Comparison of ENCODE assay signal across 33 cellular contexts in the genomic region with DNA sequence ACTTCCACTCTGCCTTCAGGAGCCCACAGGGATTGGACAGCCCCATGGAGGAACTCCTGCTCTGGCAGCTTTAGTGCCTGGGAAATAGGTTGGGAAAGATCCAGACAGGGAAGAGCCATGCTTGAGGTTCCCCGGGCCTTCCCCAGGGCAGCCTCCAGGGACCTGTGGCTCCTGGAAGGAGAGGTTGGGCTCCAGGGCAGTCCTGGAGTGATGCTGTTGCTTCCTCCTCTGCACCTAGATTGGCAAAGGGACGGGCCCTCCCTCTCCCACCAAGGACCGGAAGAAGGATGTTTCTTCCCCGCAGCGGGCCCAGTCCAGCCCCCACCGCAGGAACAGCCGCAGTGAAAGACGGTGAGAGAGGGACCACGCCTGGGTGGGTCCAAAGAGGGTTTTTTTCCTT. TPM values are rescaled to one million over a fixed set of nuclear protein-coding genes. Genes with fewer than 3 reads are reported as not detected.
DNase-seq lines count a peak whose midpoint lies in the region; ATAC-seq and TF ChIP-seq lines count a peak whose summit lies in the region.
"Had no signal": no experiment of that assay in that cellular context is flagged by ENCODE, and none has a peak within 500 bp of the region (broad histone marks: within the 10 kb centered on the region; RNA-seq: fewer than 3 reads in every experiment).

No MANE protein-coding gene starts in this region.

- TF ChIP-seq EP300 in transverse colon (IDR thresholded peaks at IDR 0.05; ENCODE audit: low read depth) = no peak

- H3K4me1 ChIP-seq in H9 (ENCODE audit: insufficient read depth, low read length) = no peaks in the 10 kb centered on the region
- peaks cover under 1% of the 10 kb centered on the region for H3K4me1 ChIP-seq in endodermal cell (ENCODE audit: control insufficient read depth, insufficient read depth, low read length)
- H3K4me1 ChIP-seq in transverse colon = peaks cover 0 to 15% (median 4%) of the 10 kb centered on the region in 4 donors

- in situ Hi-C loops in transverse colon (cut with MboI; ENCODE audit: low pct_ligation_motif_present in 1 of 4, low pct_unique_long_range_greater_than_20kb in 1 of 4, low sequenced_read_pairs in 3 of 4) = no loop called here

- H3K27ac Mint-ChIP-seq in activated CD4-positive, alpha-beta T cell treated with anti-CD3 and anti-CD28 coated beads, Interleukin-2, amount 10 ng/mL, durations not matched to agents 7 days and 5 days = peak overlapping the region; percentile 13
- no peak overlapping the region for H3K27ac Mint-ChIP-seq in activated CD4-positive, alpha-beta T cell treated with anti-CD3 and anti-CD28 coated beads, Interleukin-2, amount 10 ng/mL, durations not matched to agents 24 days and 14 days
- no peak overlapping the region for H3K27ac Mint-ChIP-seq in H9
- no peak overlapping the region for H3K27ac Mint-ChIP-seq in endodermal cell
- H3K27ac Mint-ChIP-seq in progenitor cell of endocrine pancreas = peak overlapping the region; percentile 24
- H3K27ac Mint-ChIP-seq: mesothelial cell of epicardium; T-helper 1 cell treated with Interleukin-12 subunit alpha and Interleukin-12 subunit beta and Interleukin-4 antibody, amounts not matched to agents 30 μg/mL and 1 μg/mL, for 36 hours had no signal

- H3K4me3 ChIP-seq in endodermal cell (ENCODE audit: low read length) = no peak overlapping the region
- H3K4me3 ChIP-seq in transverse colon = no peak overlapping the region
- H3K4me3 ChIP-seq: gastroesophageal sphincter, GM12878, GM23248, uterus had no signal

- H3K14ac ChIP-seq in H9 (ENCODE audit: insufficient read depth, low read length) = no peak overlapping the region

- H3K4me3 Mint-ChIP-seq in activated CD4-positive, alpha-beta T cell treated with anti-CD3 and anti-CD28 coated beads, Interleukin-2, amount 10 ng/mL, durations not matched to agents 7 days and 5 days = no peak overlapping the region
- H3K4me3 Mint-ChIP-seq in activated CD4-positive, alpha-beta T cell treated with anti-CD3 and anti-CD28 coated beads, Interleukin-2, amount 10 ng/mL, durations not matched to agents 24 days and 14 days = no peak overlapping the region
- H3K4me3 Mint-ChIP-seq in H9 = no peak overlapping the region
- no peak overlapping the region for H3K4me3 Mint-ChIP-seq in endodermal cell
- H3K4me3 Mint-ChIP-seq in progenitor cell of endocrine pancreas (ENCODE audit: low read depth) = no peak overlapping the region
- H3K4me3 Mint-ChIP-seq: CD4-positive, CD25-positive, alpha-beta regulatory T cell; mesothelial cell of epicardium; naive B cell; T-helper 1 cell treated with Interleukin-12 subunit alpha and Interleukin-12 subunit beta and Interleukin-4 antibody, amounts not matched to agents 30 μg/mL and 1 μg/mL, for 36 hours had no signal

- TF ChIP-seq CTCF in H9 (conservative IDR thresholded peaks at IDR 0.05) (no peak), endodermal cell (conservative IDR thresholded peaks at IDR 0.05) (no peak), progenitor cell of endocrine pancreas (IDR thresholded peaks at IDR 0.05; ENCODE audit: unreplicated experiment) (no peak), transverse colon (IDR thresholded peaks at IDR 0.05) (no peak)

- H2BK20ac ChIP-seq in H9 (ENCODE audit: low read depth, low read length, poor library complexity, severe bottlenecking) = no peak overlapping the region

- peaks cover 5% of the 10 kb centered on the region for H3K36me3 ChIP-seq in endodermal cell (ENCODE audit: control insufficient read depth, insufficient read depth, low read length)
- H3K36me3 ChIP-seq in transverse colon = no peaks in the 10 kb centered on the region
- H3K36me3 ChIP-seq: uterus had no signal

- TF ChIP-seq POLR2A in transverse colon (IDR thresholded peaks at IDR 0.05) = no peak

- no peak overlapping the region for H3K18ac ChIP-seq in H9 (ENCODE audit: insufficient read length, low read depth, low read length)

- no peak overlapping the region for H3K56ac ChIP-seq in H9 (ENCODE audit: insufficient read length, low read depth, low read length)

- H3K79me2 ChIP-seq in H9 (ENCODE audit: insufficient read depth, low read length) = no peaks in the 10 kb centered on the region

- H2AFZ ChIP-seq in H9 (ENCODE audit: low read length) = no peak overlapping the region
- H2AFZ ChIP-seq: GM23248 had no signal

- H2BK12ac ChIP-seq in H9 (ENCODE audit: insufficient read length, low read depth, low read length) = no peak overlapping the region

- H3K9me3 ChIP-seq in H9 (ENCODE audit: control insufficient read depth, low read depth, low read length) = no peaks in the 10 kb centered on the region
- H3K9me3 ChIP-seq in endodermal cell (ENCODE audit: control insufficient read depth, low read length) = no peaks in the 10 kb centered on the region
- no peaks in the 10 kb centered on the region for H3K9me3 ChIP-seq in transverse colon
- H3K9me3 ChIP-seq: gastroesophageal sphincter, SK-N-SH, uterus had no signal

- POLR2A ChIA-PET in activated CD4-positive, alpha-beta T cell treated with anti-CD3 and anti-CD28 coated beads, Interleukin-2, amount 10 ng/mL, durations not matched to agents 7 days and 5 days (lab: Charles Lee) = no interaction called here

- H3T11ph ChIP-seq in H9 (ENCODE audit: low read length) = no peak overlapping the region

- H3K9me3 Mint-ChIP-seq in activated CD4-positive, alpha-beta T cell treated with anti-CD3 and anti-CD28 coated beads, Interleukin-2, amount 10 ng/mL, durations not matched to agents 7 days and 5 days = no peaks in the 10 kb centered on the region
- H3K9me3 Mint-ChIP-seq in activated CD4-positive, alpha-beta T cell treated with anti-CD3 and anti-CD28 coated beads, Interleukin-2, amount 10 ng/mL, durations not matched to agents 24 days and 14 days = no peaks in the 10 kb centered on the region
- H3K9me3 Mint-ChIP-seq in H9 = no peaks in the 10 kb centered on the region
- no peaks in the 10 kb centered on the region for H3K9me3 Mint-ChIP-seq in endodermal cell
- no peaks in the 10 kb centered on the region for H3K9me3 Mint-ChIP-seq in progenitor cell of endocrine pancreas (ENCODE audit: low read depth)
- H3K9me3 Mint-ChIP-seq: CD4-positive, CD25-positive, alpha-beta regulatory T cell; mesothelial cell of epicardium; naive B cell; T-helper 1 cell treated with Interleukin-12 subunit alpha and Interleukin-12 subunit beta and Interleukin-4 antibody, amounts not matched to agents 30 μg/mL and 1 μg/mL, for 36 hours had no signal

- no peak for DNase-seq in activated CD4-positive, alpha-beta T cell treated with anti-CD3 and anti-CD28 coated beads, Interleukin-2, amount 10 ng/mL, durations not matched to agents 7 days and 5 days
- no peak for DNase-seq in activated CD4-positive, alpha-beta T cell treated with anti-CD3 and anti-CD28 coated beads, Interleukin-2, amount 10 ng/mL, durations not matched to agents 24 days and 14 days
- DNase-seq in H9 (peak; percentile 29), endodermal cell (peak; percentile 43), progenitor cell of endocrine pancreas (ENCODE audit: low spot score, unreplicated experiment) (no peak), transverse colon (no peak), SIG-M5 treated with dmso at 0.1 percent for 504 hours (lab: John Stamatoyannopoulos, UW; ENCODE audit: unreplicated experiment) (no peak)
- DNase-seq: activated CD4-positive, alpha-beta T cell treated with anti-CD3 and anti-CD28 coated beads for 1 hour; activated naive CD4-positive, alpha-beta T cell treated with anti-CD3 and anti-CD28 coated beads, Interleukin-2, amount 50 U/mL, for 16 hours; anterior cingulate cortex; CD4-positive, CD25-positive, alpha-beta regulatory T cell; GM23248; Karpas-422; naive B cell; NCI-H1436 treated with DMSO at 0.1 percent for 48 hours; NCI-H446; NCI-H774; occipital lobe; RPMI8226; SK-N-SH; stimulated activated CD4-positive, alpha-beta T cell treated with anti-CD3 and anti-CD28 coated beads, Interleukin-12 subunit alpha, Interleukin-12 subunit beta, amount 100 ng/mL, for 4 hours; stimulated activated CD4-positive, alpha-beta T cell treated with anti-CD3 and anti-CD28 coated beads, Interleukin-4, amount 100 ng/mL, for 1 hour had no signal

- H2AK5ac ChIP-seq in H9 (ENCODE audit: insufficient read length, low read length) = no peak overlapping the region

- H2BK120ac ChIP-seq in H9 (ENCODE audit: low read depth, low read length, poor library complexity, severe bottlenecking) = no peak overlapping the region

- no peak overlapping the region for H4K8ac ChIP-seq in H9 (replicated peaks; ENCODE audit: insufficient read length, low read depth, low read length)

- CTCF ChIA-PET in activated CD4-positive, alpha-beta T cell treated with anti-CD3 and anti-CD28 coated beads, Interleukin-2, amount 10 ng/mL, durations not matched to agents 7 days and 5 days (lab: Charles Lee) = interaction anchor here (0.6 to 3.1 kb wide), 2 partner anchors 7 to 252 kb away, joined by 3 to 10 read pairs; no protein-coding TSS in a partner anchor

- H4K20me1 ChIP-seq in H9 (ENCODE audit: control insufficient read depth, insufficient read depth, insufficient read length) = no peaks in the 10 kb centered on the region

- H3K79me1 ChIP-seq in H9 (ENCODE audit: insufficient read depth, low read depth, low read length, poor library complexity, severe bottlenecking) = no peaks in the 10 kb centered on the region

- peaks cover 28% of the 10 kb centered on the region for H3K4me1 Mint-ChIP-seq in activated CD4-positive, alpha-beta T cell treated with anti-CD3 and anti-CD28 coated beads, Interleukin-2, amount 10 ng/mL, durations not matched to agents 7 days and 5 days
- H3K4me1 Mint-ChIP-seq in activated CD4-positive, alpha-beta T cell treated with anti-CD3 and anti-CD28 coated beads, Interleukin-2, amount 10 ng/mL, durations not matched to agents 24 days and 14 days = peaks cover 28% of the 10 kb centered on the region
- H3K4me1 Mint-ChIP-seq in H9 (peaks cover 15 to 27% of the 10 kb centered on the region in 2 experiments), endodermal cell (peaks cover 14% of the 10 kb centered on the region), progenitor cell of endocrine pancreas (ENCODE audit: low read depth) (peaks cover 7% of the 10 kb centered on the region)

- no peak overlapping the region for H2BK5ac ChIP-seq in H9 (ENCODE audit: insufficient read length, low read length)

- H3K36me3 Mint-ChIP-seq in activated CD4-positive, alpha-beta T cell treated with anti-CD3 and anti-CD28 coated beads, Interleukin-2, amount 10 ng/mL, durations not matched to agents 7 days and 5 days (ENCODE audit: low read depth) = peaks cover 2% of the 10 kb centered on the region
- peaks cover 7% of the 10 kb centered on the region for H3K36me3 Mint-ChIP-seq in activated CD4-positive, alpha-beta T cell treated with anti-CD3 and anti-CD28 coated beads, Interleukin-2, amount 10 ng/mL, durations not matched to agents 24 days and 14 days (ENCODE audit: low read depth)
- H3K36me3 Mint-ChIP-seq in H9 (ENCODE audit: insufficient read depth in 1 of 3, low read depth in 3 of 3) (peaks cover 7 to 14% (median 7%) of the 10 kb centered on the region in 3 experiments; a peak in 6 of 7 replicates), endodermal cell (ENCODE audit: low read depth) (peaks cover 13% of the 10 kb centered on the region), progenitor cell of endocrine pancreas (ENCODE audit: insufficient read depth) (peaks cover 14% of the 10 kb centered on the region)

- no peak overlapping the region for H3K4ac ChIP-seq in H9 (ENCODE audit: low read depth, low read length)

- intact Hi-C loops in activated CD4-positive, alpha-beta T cell treated with anti-CD3 and anti-CD28 coated beads, Interleukin-2, amount 10 ng/mL, durations not matched to agents 24 days and 14 days (cut with micrococcal nuclease) = no loop called here
- intact Hi-C loops in transverse colon (cut with DNase I; ENCODE audit: low total_unique reads) = no loop called here

- ATAC-seq in GM21576 (IDR thresholded peaks at IDR 0.05; ENCODE audit: unreplicated experiment) = no peak
- ATAC-seq: gastroesophageal sphincter had no signal

- whole genome bisulfite sequencing in H9 (ENCODE audit: extremely low coverage, insufficient read length, low lambda C conversion rate) = no CpG with 5 or more reads among the region's 9 CpGs
- 91% methylated on average over 6 of the region's 9 CpGs; no CpG with 5 or more reads in 1 of the 2 experiments for WGBS in endodermal cell (ENCODE audit: insufficient coverage in 1 of 2, insufficient read length in 1 of 2), 2 experiments
- WGBS in transverse colon (ENCODE audit: low coverage in 1 of 2), 2 donors = 76 to 91% methylated on average over 6 to 9 of the region's 9 CpGs

- H3K23me2 ChIP-seq in H9 (ENCODE audit: insufficient read length, low read depth, low read length, poor library complexity, severe bottlenecking) = no peaks in the 10 kb centered on the region

- H3K9ac ChIP-seq in H9 (ENCODE audit: extremely low read depth, insufficient read length, low read length) (no peak overlapping the region), endodermal cell (ENCODE audit: extremely low read depth, low read length, poor library complexity, severe bottlenecking) (no peak overlapping the region)
- H3K9ac ChIP-seq: GM23248, SK-N-SH had no signal

- no peak overlapping the region for H2BK15ac ChIP-seq in H9 (ENCODE audit: low read depth, low read length)

- H3K23ac ChIP-seq in H9 (ENCODE audit: insufficient read length, low read depth, low read length) = no peak overlapping the region

- H3K27me3 ChIP-seq in H9 (ENCODE audit: insufficient read depth, low read length) (no peaks in the 10 kb centered on the region), endodermal cell (ENCODE audit: control insufficient read depth, insufficient read depth, low read length, poor library complexity, severe bottlenecking) (no peaks in the 10 kb centered on the region), transverse colon (no peaks in the 10 kb centered on the region)
- H3K27me3 ChIP-seq: gastroesophageal sphincter, uterus had no signal

- no peak overlapping the region for H4K5ac ChIP-seq in H9 (ENCODE audit: insufficient read length, low read depth, low read length)

- H3K27me3 Mint-ChIP-seq in activated CD4-positive, alpha-beta T cell treated with anti-CD3 and anti-CD28 coated beads, Interleukin-2, amount 10 ng/mL, durations not matched to agents 7 days and 5 days = no peaks in the 10 kb centered on the region
- H3K27me3 Mint-ChIP-seq in activated CD4-positive, alpha-beta T cell treated with anti-CD3 and anti-CD28 coated beads, Interleukin-2, amount 10 ng/mL, durations not matched to agents 24 days and 14 days = no peaks in the 10 kb centered on the region
- H3K27me3 Mint-ChIP-seq in H9 (ENCODE audit: low read depth) = peaks cover 3% of the 10 kb centered on the region
- no peaks in the 10 kb centered on the region for H3K27me3 Mint-ChIP-seq in endodermal cell (ENCODE audit: insufficient read depth)
- no peaks in the 10 kb centered on the region for H3K27me3 Mint-ChIP-seq in progenitor cell of endocrine pancreas
- H3K27me3 Mint-ChIP-seq: CD4-positive, CD25-positive, alpha-beta regulatory T cell had no signal

- H3K4me2 ChIP-seq in H9 (ENCODE audit: insufficient read depth, insufficient read length, low read length) = no peak overlapping the region
- H3K4me2 ChIP-seq: SK-N-SH had no signal

- H4K91ac ChIP-seq in H9 (ENCODE audit: insufficient read length, low read depth, low read length) = no peak overlapping the region

- H3K27ac ChIP-seq in H9 (ENCODE audit: insufficient read length, low read depth, low read length) (no peak overlapping the region), endodermal cell (ENCODE audit: low read depth, low read length) (no peak overlapping the region), transverse colon (no peak overlapping the region)
- H3K27ac ChIP-seq: gastroesophageal sphincter, GM23248, HL-60, uterus had no signal

RNA-seq across cellular contexts. Expression of a gene that starts 16.5 kb away (rescaled TPM):
- total RNA-seq in activated CD4-positive, alpha-beta T cell treated with anti-CD3 and anti-CD28 coated beads, Interleukin-2, amount 10 ng/mL, durations not matched to agents 7 days and 5 days = 1 to 10 TPM; 2.1 TPM
- 5.8 and 6.9 TPM in 2 replicates for total RNA-seq in activated CD4-positive, alpha-beta T cell treated with anti-CD3 and anti-CD28 coated beads, Interleukin-2, amount 10 ng/mL, durations not matched to agents 24 days and 14 days
- total RNA-seq in H9 (2021) (5.8 and 6.2 TPM in 2 replicates), endodermal cell (10 to 100 TPM; 10.3 to 19.8 TPM), progenitor cell of endocrine pancreas (37.1 and 43.2 TPM in 2 replicates), transverse colon (1 to 10 TPM; 1.9 to 7.5 (median 3.6) TPM)
- 39.3 TPM for polyA plus RNA-seq in endodermal cell (2013, experiment 1 of 2)
- 42.6 TPM for polyA plus RNA-seq in endodermal cell (2013, experiment 2 of 2)
- total RNA-seq: bronchial epithelial cell had no signal

RNA-seq across cellular contexts. Expression of a gene that starts 35.0 kb away (rescaled TPM):
- total RNA-seq in activated CD4-positive, alpha-beta T cell treated with anti-CD3 and anti-CD28 coated beads, Interleukin-2, amount 10 ng/mL, durations not matched to agents 7 days and 5 days = 10 to 100 TPM; 13.7 TPM
- total RNA-seq in activated CD4-positive, alpha-beta T cell treated with anti-CD3 and anti-CD28 coated beads, Interleukin-2, amount 10 ng/mL, durations not matched to agents 24 days and 14 days = 16.4 and 17.2 TPM in 2 replicates
- total RNA-seq in H9 (2021) (21.5 TPM in 2 replicates), endodermal cell (10 to 100 TPM; 21.5 to 32.5 TPM), progenitor cell of endocrine pancreas (121 and 129 TPM in 2 replicates), transverse colon (10 to 100 TPM in 2 of 4 donors, 1 to 10 TPM in 2; 8.9 to 17.5 (median 10.0) TPM)
- 26.1 TPM for polyA plus RNA-seq in endodermal cell (2013, experiment 1 of 2)
- polyA plus RNA-seq in endodermal cell (2013, experiment 2 of 2) = 22.1 TPM

RNA-seq across cellular contexts. Expression of a gene that starts 48.5 kb away (rescaled TPM):
- not detected for total RNA-seq in activated CD4-positive, alpha-beta T cell treated with anti-CD3 and anti-CD28 coated beads, Interleukin-2, amount 10 ng/mL, durations not matched to agents 7 days and 5 days
- total RNA-seq in activated CD4-positive, alpha-beta T cell treated with anti-CD3 and anti-CD28 coated beads, Interleukin-2, amount 10 ng/mL, durations not matched to agents 24 days and 14 days = not detected in 2 replicates
- total RNA-seq in H9 (2021) (not detected in 2 replicates), endodermal cell (not detected), progenitor cell of endocrine pancreas (not detected in 2 replicates), transverse colon (not detected)
- polyA plus RNA-seq in endodermal cell (2013, experiment 1 of 2) = not detected
- not detected for polyA plus RNA-seq in endodermal cell (2013, experiment 2 of 2)
- total RNA-seq: activated CD8-positive, alpha-beta memory T cell treated with anti-CD3 and anti-CD28 coated beads for 36 hours; bronchial epithelial cell; CD4-positive, CD25-positive, alpha-beta regulatory T cell; fibroblast of lung; gastroesophageal sphincter; GM12878; GM23248; liver; mesothelial cell of epicardium; occipital lobe; uterus had no signal
- polyA plus RNA-seq: CD4-positive, CD25-positive, alpha-beta regulatory T cell; fibroblast of lung; GM12878; GM23248; liver; SK-N-SH had no signal

Comparison
In these comparisons a context has a peak if more than half of its experiments do, and no peak if none do; other contexts are left out.
1. H3K27ac Mint-ChIP-seq: peak in activated CD4-positive, alpha-beta T cell treated with anti-CD3 and anti-CD28 coated beads, Interleukin-2, amount 10 ng/mL, durations not matched to agents 7 days and 5 days (single experiment) and progenitor cell of endocrine pancreas (single experiment); none in activated CD4-positive, alpha-beta T cell treated with anti-CD3 and anti-CD28 coated beads, Interleukin-2, amount 10 ng/mL, durations not matched to agents 24 days and 14 days (single experiment), H9 (0 of 3) and endodermal cell (single experiment).
2. DNase-seq: peak in H9 (single experiment) and endodermal cell (single experiment); none in activated CD4-positive, alpha-beta T cell treated with anti-CD3 and anti-CD28 coated beads, Interleukin-2, amount 10 ng/mL, durations not matched to agents 7 days and 5 days (single experiment), activated CD4-positive, alpha-beta T cell treated with anti-CD3 and anti-CD28 coated beads, Interleukin-2, amount 10 ng/mL, durations not matched to agents 24 days and 14 days (single experiment), progenitor cell of endocrine pancreas (single experiment), transverse colon (single experiment) and SIG-M5 treated with dmso at 0.1 percent for 504 hours (single experiment).